8 cellular contexts compared by ENCODE assay signal in genomic region chr14:89899917-89900680, GRCh38. TPM values are rescaled to one million over a fixed set of nuclear protein-coding genes. Genes with fewer than 3 reads are reported as not detected.
DNase-seq lines count a peak whose midpoint lies in the region; ATAC-seq and TF ChIP-seq lines count a peak whose summit lies in the region.

No MANE protein-coding gene starts in this region.

- H3K27ac ChIP-seq in breast epithelium (no peak overlapping the region), colonic mucosa (no peak overlapping the region)

- H3K36me3 Mint-ChIP-seq in MCF 10A (ENCODE audit: insufficient read depth, unreplicated experiment), result no peaks in the 10 kb centered on the region
- H3K36me3 Mint-ChIP-seq in neural crest cell (ENCODE audit: low read depth), result peaks cover 3% of the 10 kb centered on the region

- no peak overlapping the region for H3K27ac Mint-ChIP-seq in MCF 10A (ENCODE audit: low read depth, unreplicated experiment)
- H3K27ac Mint-ChIP-seq in neural crest cell (ENCODE audit: unreplicated experiment), result no peak overlapping the region

- no TSS peak for BruUV-seq in MCF 10A (replicated peaks; lab: Mats Ljungman, UMichigan)

- CTCF ChIA-PET in MCF 10A (lab: Yijun Ruan, JAX), result interaction anchor here (0.6 to 1.5 kb wide), 5 partner anchors 93 to 860 kb away, joined by 3 to 4 read pairs (median 3); no protein-coding TSS in a partner anchor

- H3K9me3 Mint-ChIP-seq in MCF 10A (ENCODE audit: unreplicated experiment) (no peaks in the 10 kb centered on the region), neural crest cell (peaks cover 3% of the 10 kb centered on the region)

- no peak overlapping the region for H3K4me3 ChIP-seq in breast epithelium
- no peak overlapping the region for H3K4me3 ChIP-seq in NB4 (ENCODE audit: low read depth, low read length)
- no peak overlapping the region for H3K4me3 ChIP-seq in colonic mucosa

- no peak overlapping the region for H3K9ac ChIP-seq in colonic mucosa (ENCODE audit: low read depth in 2 of 2, low read length in 2 of 2)

- no peak for TF ChIP-seq POLR2A in breast epithelium (IDR thresholded peaks at IDR 0.05)
- TF ChIP-seq POLR2A in NB4 (IDR thresholded peaks at IDR 0.05; ENCODE audit: extremely low read depth, insufficient read length), result no peak
- no peak for TF ChIP-seq POLR2A in GM18505 (IDR thresholded peaks at IDR 0.05; ENCODE audit: borderline replicate concordance, extremely low read depth, insufficient read depth, insufficient read length)

- H3K4me3 Mint-ChIP-seq in MCF 10A (ENCODE audit: unreplicated experiment) (no peak overlapping the region), neural crest cell (no peak overlapping the region)

- POLR2A ChIA-PET in MCF 10A (lab: Yijun Ruan, JAX), result interaction anchor here (0.7 kb wide), 1 partner anchor 52 kb away, joined by 3 read pairs; no protein-coding TSS in a partner anchor

- H3K4me1 ChIP-seq in breast epithelium (no peaks in the 10 kb centered on the region), colonic mucosa (no peaks in the 10 kb centered on the region)

- H3K27me3 Mint-ChIP-seq in MCF 10A (ENCODE audit: insufficient read depth, unreplicated experiment), result no peaks in the 10 kb centered on the region
- H3K27me3 Mint-ChIP-seq in neural crest cell (ENCODE audit: low read depth), result no peaks in the 10 kb centered on the region

- H3K9me3 ChIP-seq in breast epithelium (no peaks in the 10 kb centered on the region), colonic mucosa (no peaks in the 10 kb centered on the region)

- no peaks in the 10 kb centered on the region for H3K27me3 ChIP-seq in breast epithelium
- no peaks in the 10 kb centered on the region for H3K27me3 ChIP-seq in colonic mucosa

- ATAC-seq in HG03378 (IDR thresholded peaks at IDR 0.05; ENCODE audit: unreplicated experiment) (no peak), GM18505 (IDR thresholded peaks at IDR 0.05; ENCODE audit: unreplicated experiment) (no peak)

- intact Hi-C loops in MCF 10A (cut with micrococcal nuclease) (loop anchor here (5.0 kb wide), 1 partner anchor 483 kb away; the partner anchor contains the start of gene FOXN3), breast epithelium (cut with DNase I; ENCODE audit: low total_unique reads) (no loop called here), colonic mucosa (cut with DNase I) (no loop called here)

- no peaks in the 10 kb centered on the region for H3K4me1 Mint-ChIP-seq in MCF 10A (ENCODE audit: insufficient read depth, unreplicated experiment)
- no peaks in the 10 kb centered on the region for H3K4me1 Mint-ChIP-seq in neural crest cell

- H3K36me3 ChIP-seq in breast epithelium, result no peaks in the 10 kb centered on the region
- no peaks in the 10 kb centered on the region for H3K36me3 ChIP-seq in colonic mucosa

- peak; percentile 43 for TF ChIP-seq CTCF in MCF 10A (IDR thresholded peaks at IDR 0.05; ENCODE audit: unreplicated experiment)
- no peak for TF ChIP-seq CTCF in breast epithelium (IDR thresholded peaks at IDR 0.05)
- TF ChIP-seq CTCF in NB4 (IDR thresholded peaks at IDR 0.05; ENCODE audit: low read depth, low read length), result peak; percentile 14
- TF ChIP-seq CTCF in colonic mucosa (IDR thresholded peaks at IDR 0.05), result peak; percentile 49
- TF ChIP-seq CTCF in neural crest cell (conservative IDR thresholded peaks at IDR 0.05), result peak; percentile 66

- DNase-seq in MCF 10A (ENCODE audit: unreplicated experiment) (peak; percentile 35), breast epithelium (ENCODE audit: low spot score in 2 of 2) (no peak), NB4 (ENCODE audit: low read depth) (peak; percentile 27), colonic mucosa (no peak), neural crest cell (ENCODE audit: low read depth, low spot score) (no peak), RKO (ENCODE audit: low spot score) (no peak)

RNA-seq across cellular contexts. Expression of gene EFCAB11, which starts 54.4 kb away (rescaled TPM):
- total RNA-seq in MCF 10A (2022) (10.6 and 11.1 TPM in 2 replicates), breast epithelium (10 to 100 TPM in 1 of 3 donors, 1 to 10 TPM in 2; 6.4 to 13.6 (median 6.9) TPM), colonic mucosa (10 to 100 TPM; 12.1 to 14.1 TPM), neural crest cell (14.8 and 15.4 TPM in 2 replicates)

RNA-seq across cellular contexts. Expression of gene TDP1, which starts 55.6 kb away (rescaled TPM):
- total RNA-seq in MCF 10A (2022) (13.3 and 16.3 TPM in 2 replicates), breast epithelium (10 to 100 TPM in 2 of 3 donors, 1 to 10 TPM in 1; 9.6 to 29.9 (median 16.7) TPM), colonic mucosa (10 to 100 TPM; 20.0 to 33.3 TPM), neural crest cell (54.3 and 62.8 TPM in 2 replicates)

Comparison
In these comparisons a context has a peak if more than half of its experiments do, and no peak if none do; other contexts are left out.
1. DNase-seq: peak in MCF 10A (single experiment) and NB4 (single experiment); none in breast epithelium (0 of 2), colonic mucosa (single experiment), neural crest cell (single experiment) and RKO (single experiment).
2. CTCF ChIP-seq: peak in MCF 10A (single experiment), NB4 (single experiment), colonic mucosa (single experiment) and neural crest cell (single experiment); none in breast epithelium (0 of 3).